In genomic region chr2:236164201-236164982, GRCh38 we compare ENCODE assay signal across 9 cellular contexts. TPM values are rescaled to one million over a fixed set of nuclear protein-coding genes. Genes with fewer than 3 reads are reported as not detected.
DNase-seq lines count a peak whose midpoint lies in the region; ATAC-seq and TF ChIP-seq lines count a peak whose summit lies in the region.
"Had no signal": no experiment of that assay in that cellular context is flagged by ENCODE, and none has a peak within 500 bp of the region (broad histone marks: within the 10 kb centered on the region; RNA-seq: fewer than 3 reads in every experiment).

No MANE protein-coding gene starts in this region.

- ATAC-seq in Right ventricle myocardium superior (ENCODE audit: poor library complexity) (peak; percentile 6), Right ventricle myocardium inferior (no peak)

- peak overlapping the region; percentile 52 for H3K4me3 ChIP-seq in choroid plexus epithelial cell (ENCODE audit: low read depth, low read length)

- intact Hi-C loops in Right ventricle myocardium superior (cut with DNase I): no loop called here
- intact Hi-C loops in Right ventricle myocardium inferior (cut with DNase I): no loop called here

- no peak for DNase-seq in Right ventricle myocardium superior
- DNase-seq in Right ventricle myocardium inferior (ENCODE audit: missing footprints): no peak
- no peak for DNase-seq in choroid plexus epithelial cell (ENCODE audit: low read depth)
- DNase-seq in mesenteric fat pad (ENCODE audit: low spot score): peak; percentile 53
- DNase-seq in ureter (ENCODE audit: low spot score): peak; percentile 37
- DNase-seq in stimulated activated CD8-positive, alpha-beta memory T cell treated with anti-CD3 and anti-CD28 coated beads, Interleukin-4, amount 100 ng/mL, for 48 hours: no peak
- no peak for DNase-seq in NCI-H187 (lab: John Stamatoyannopoulos, UW)
- no peak for DNase-seq in stimulated activated CD4-positive, alpha-beta T cell treated with anti-CD3 and anti-CD28 coated beads, Interleukin-4, amount 100 ng/mL, for 24 hours
- DNase-seq: GOT3 had no signal

- no peak for TF ChIP-seq CTCF in choroid plexus epithelial cell (conservative IDR thresholded peaks at IDR 0.05; ENCODE audit: low read depth, low read length)

RNA-seq across cellular contexts. Expression of gene GBX2, which starts 3.8 kb away (rescaled TPM):
- total RNA-seq in Right ventricle myocardium superior (not detected), Right ventricle myocardium inferior (not detected), mesenteric fat pad (not detected), ureter (not detected)

Comparison
In these comparisons a context has a peak if more than half of its experiments do, and no peak if none do; other contexts are left out.
1. DNase-seq: peak in mesenteric fat pad (single experiment) and ureter (single experiment); none in Right ventricle myocardium superior (single experiment), Right ventricle myocardium inferior (single experiment), choroid plexus epithelial cell (single experiment), stimulated activated CD8-positive, alpha-beta memory T cell treated with anti-CD3 and anti-CD28 coated beads, Interleukin-4, amount 100 ng/mL, for 48 hours (single experiment), NCI-H187 (0 of 2) and stimulated activated CD4-positive, alpha-beta T cell treated with anti-CD3 and anti-CD28 coated beads, Interleukin-4, amount 100 ng/mL, for 24 hours (single experiment).